ENCODE assay signal across 20 cellular contexts in genomic region chr17:8419305-8419704, GRCh38. TPM values are rescaled to one million over a fixed set of nuclear protein-coding genes. Genes with fewer than 3 reads are reported as not detected.
DNase-seq lines count a peak whose midpoint lies in the region; ATAC-seq, FAIRE-seq and TF ChIP-seq lines count a peak whose summit lies in the region.
"Had no signal": no experiment of that assay in that cellular context is flagged by ENCODE, and none has a peak within 500 bp of the region (broad histone marks: within the 10 kb centered on the region; RNA-seq: fewer than 3 reads in every experiment).

No MANE protein-coding gene starts in this region.

- H3K4me3 ChIP-seq in A549 (no peak overlapping the region), lower lobe of right lung (no peak overlapping the region), upper lobe of left lung (no peak overlapping the region)
- H3K4me3 ChIP-seq: HAP-1 had no signal

- ATAC-seq in A549 (no peak), lower lobe of right lung (no peak), upper lobe of left lung (ENCODE audit: low FRiP score in 2 of 2) (no peak), GM18505 (IDR thresholded peaks at IDR 0.05; ENCODE audit: unreplicated experiment) (no peak)

- intact Hi-C loops in lower lobe of right lung (cut with DNase I), result no loop called here

- TF ChIP-seq RAD21 in A549 (conservative IDR thresholded peaks at IDR 0.05 in 1 of 2, IDR thresholded peaks at IDR 0.05 in 1 of 2), result no peak

- TF ChIP-seq EP300 in A549 (IDR thresholded peaks at IDR 0.05) (no peak), upper lobe of left lung (IDR thresholded peaks at IDR 0.05) (no peak)

- H3K27me3 ChIP-seq in lower lobe of right lung (ENCODE audit: low read depth) (no peaks in the 10 kb centered on the region), upper lobe of left lung (no peaks in the 10 kb centered on the region)

- 51% methylated on average over 1 of the region's 1 CpG for WGBS in A549 (ENCODE audit: missing lambda C conversion rate)
- WGBS in upper lobe of left lung, 2 donors, result 50% methylated on average over 1 of the region's 1 CpG

- TF ChIP-seq POLR2A in A549 (IDR thresholded peaks at IDR 0.05; ENCODE audit: low read length) (no peak), upper lobe of left lung (IDR thresholded peaks at IDR 0.05) (no peak), GM18505 (IDR thresholded peaks at IDR 0.05; ENCODE audit: borderline replicate concordance, extremely low read depth, insufficient read depth, insufficient read length) (no peak)

- DNase-seq in A549 (ENCODE audit: low read depth in 1 of 2, low spot score in 1 of 2), result no peak
- no peak for DNase-seq in lower lobe of right lung
- DNase-seq in upper lobe of left lung, result no peak
- no peak for DNase-seq in DMS79 treated with DMSO at 0.1 percent for 48 hours (lab: John Stamatoyannopoulos, UW)
- DNase-seq in cerebellar nuclear complex (lab: John Stamatoyannopoulos, UW), result no peak
- DNase-seq: 8988T; C1 segment of cervical spinal cord; CD4-positive, alpha-beta memory T cell; COR-L47; DMS153; DND-41; GDM1; HFFc6 had no signal

- H3K4me1 ChIP-seq in A549, result peaks cover 43% of the 10 kb centered on the region
- peaks cover 33% of the 10 kb centered on the region for H3K4me1 ChIP-seq in lower lobe of right lung
- H3K4me1 ChIP-seq in upper lobe of left lung, result peaks cover 22 to 31% (median 27%) of the 10 kb centered on the region in 4 donors

- H3K9me3 ChIP-seq in A549 (no peaks in the 10 kb centered on the region), lower lobe of right lung (no peaks in the 10 kb centered on the region), upper lobe of left lung (no peaks in the 10 kb centered on the region)
- H3K9me3 ChIP-seq: HAP-1 had no signal

- CTCF ChIA-PET in A549 (lab: Yijun Ruan, JAX), result interaction anchor here (0.8 to 5.5 kb wide), 7 partner anchors 9 to 362 kb away, joined by 3 to 40 read pairs (median 4); partner anchors contain the start of gene NDEL1

- FAIRE-seq in A549 (lab: Jason Lieb, UNC) (peak; percentile 28), colon (lab: Jason Lieb, UNC) (peak; percentile 80)
- FAIRE-seq: D721Med, H1, HTR-8/SVneo had no signal

- no peak overlapping the region; the same call in 1 of the 3 replicates for H3K4me2 ChIP-seq in A549

- H3K36me3 ChIP-seq in lower lobe of right lung (no peaks in the 10 kb centered on the region), upper lobe of left lung (no peaks in the 10 kb centered on the region)
- H3K36me3 ChIP-seq: HAP-1 had no signal

- TF ChIP-seq CTCF in A549 (IDR thresholded peaks at IDR 0.05) (no peak), lower lobe of right lung (IDR thresholded peaks at IDR 0.05) (no peak), upper lobe of left lung (IDR thresholded peaks at IDR 0.05) (no peak)

- H3K27ac ChIP-seq in A549, result no peak overlapping the region
- peak overlapping the region; percentile 20 for H3K27ac ChIP-seq in lower lobe of right lung
- H3K27ac ChIP-seq in upper lobe of left lung, result peak overlapping the region; percentile 52 to 85 (median 66)

- POLR2A ChIA-PET in A549 (lab: Yijun Ruan, JAX), result no interaction called here

TF ChIP-seq in A549, 52 proteins besides CTCF, POLR2A, EP300 and RAD21:
- TF ChIP-seq HEYL (CRISPR knock-in tag; IDR thresholded peaks at IDR 0.05), result no peak
- no peak for TF ChIP-seq CHD2 (IDR thresholded peaks at IDR 0.05; ENCODE audit: low read length, partially characterized antibody)
- TF ChIP-seq E2F6 (IDR thresholded peaks at IDR 0.05; ENCODE audit: borderline replicate concordance, low read depth), result no peak
- no peak for TF ChIP-seq HMGXB4 (CRISPR knock-in tag; IDR thresholded peaks at IDR 0.05; ENCODE audit: borderline replicate concordance)
- no peak for TF ChIP-seq MAZ (IDR thresholded peaks at IDR 0.05; ENCODE audit: borderline replicate concordance, low read depth, low read length)
- TF ChIP-seq CHD4 (IDR thresholded peaks at IDR 0.05; ENCODE audit: borderline replicate concordance), result no peak
- no peak for TF ChIP-seq CBX2 (IDR thresholded peaks at IDR 0.05; ENCODE audit: borderline replicate concordance, low read depth)
- no peak for TF ChIP-seq HOXB5 (CRISPR knock-in tag; IDR thresholded peaks at IDR 0.05)
- TF ChIP-seq, protein P1, sequence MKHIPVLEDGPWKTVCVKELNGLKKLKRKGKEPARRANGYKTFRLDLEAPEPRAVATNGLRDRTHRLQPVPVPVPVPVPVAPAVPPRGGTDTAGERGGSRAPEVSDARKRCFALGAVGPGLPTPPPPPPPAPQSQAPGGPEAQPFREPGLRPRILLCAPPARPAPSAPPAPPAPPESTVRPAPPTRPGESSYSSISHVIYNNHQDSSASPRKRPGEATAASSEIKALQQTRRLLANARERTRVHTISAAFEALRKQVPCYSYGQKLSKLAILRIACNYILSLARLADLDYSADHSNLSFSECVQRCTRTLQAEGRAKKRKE (CRISPR knock-in tag; IDR thresholded peaks at IDR 0.05; ENCODE audit: low read depth), result no peak
- TF ChIP-seq JUNB (IDR thresholded peaks at IDR 0.05), result no peak
- no peak for TF ChIP-seq CEBPB (IDR thresholded peaks at IDR 0.05)
- TF ChIP-seq ELK1 (IDR thresholded peaks at IDR 0.05; ENCODE audit: low read depth, low read length), result no peak
- TF ChIP-seq HOXA7 (CRISPR knock-in tag; IDR thresholded peaks at IDR 0.05), result no peak

RNA-seq across cellular contexts. Expression of gene NDEL1, which starts 16.4 kb away (rescaled TPM):
- polyA plus RNA-seq in A549 (2011; rRNA removed) (71.0 and 91.0 TPM in 2 replicates), A549 (2017; fragmentation: RNase III; extraction: RNeasy Plus Mini Kit Qiagen cat#74134 plus additional on column Dnase treatment) (50.7 to 53.3 TPM (median 51.5 TPM) in 3 replicates)
- 55.0 and 65.1 TPM in 2 replicates for polyA plus RNA-seq in A549 (2012; cell fraction: cytosol; rRNA removed)
- polyA plus RNA-seq in A549 (2012; cell fraction: nucleus; rRNA removed), result 115 and 146 TPM in 2 replicates
- 44.7 and 52.2 TPM in 2 replicates for polyA minus RNA-seq in A549 (2011; rRNA and poly(A)+ RNA removed)
- total RNA-seq in lower lobe of right lung (74.1 TPM), upper lobe of left lung (100 to 1,000 TPM in 2 of 6 donors, 10 to 100 TPM in 4; 62.3 to 138 (median 85.4) TPM)

RNA-seq across cellular contexts. Expression of gene RNF222, which starts 21.7 kb away (rescaled TPM):
- not detected in 2 replicates for polyA plus RNA-seq in A549 (2011; rRNA removed)
- 0.01 TPM in 1 of 2 replicates, not detected in the other for polyA plus RNA-seq in A549 (2012; cell fraction: cytosol; rRNA removed)
- polyA plus RNA-seq in A549 (2012; cell fraction: nucleus; rRNA removed), result 0.01 TPM in 1 of 2 replicates, not detected in the other
- polyA plus RNA-seq in A549 (2017; fragmentation: RNase III; extraction: RNeasy Plus Mini Kit Qiagen cat#74134 plus additional on column Dnase treatment), result not detected in 3 replicates
- not detected in 2 replicates for polyA minus RNA-seq in A549 (2011; rRNA and poly(A)+ RNA removed)
- not detected for total RNA-seq in lower lobe of right lung
- total RNA-seq in upper lobe of left lung, result not detected
- total RNA-seq: B cell, H1, HFFc6 had no signal
- polyA plus RNA-seq: H1 had no signal

RNA-seq across cellular contexts. Expression of gene RPL26, which starts 36.3 kb away (rescaled TPM):
- 6,286 and 7,141 TPM in 2 replicates for polyA plus RNA-seq in A549 (2011; rRNA removed)
- polyA plus RNA-seq in A549 (2012; cell fraction: cytosol; rRNA removed), result 3,627 and 5,145 TPM in 2 replicates
- polyA plus RNA-seq in A549 (2012; cell fraction: nucleus; rRNA removed), result 762 and 1,293 TPM in 2 replicates
- polyA plus RNA-seq in A549 (2017; fragmentation: RNase III; extraction: RNeasy Plus Mini Kit Qiagen cat#74134 plus additional on column Dnase treatment), result 5,521 to 6,159 TPM (median 5,591 TPM) in 3 replicates
- polyA minus RNA-seq in A549 (2011; rRNA and poly(A)+ RNA removed), result 905 and 1,060 TPM in 2 replicates
- total RNA-seq in lower lobe of right lung, result 1,194 TPM
- 1,000 to 10,000 TPM in 3 of 6 donors, 100 to 1,000 TPM in 3; 736 to 1,938 (median 1,066) TPM for total RNA-seq in upper lobe of left lung

Comparison
In these comparisons a context has a peak if more than half of its experiments do, and no peak if none do; other contexts are left out.
1. H3K27ac ChIP-seq: peak in lower lobe of right lung (single experiment) and upper lobe of left lung (4 of 4); none in A549 (0 of 2).